ENCODE assay signal across 10 cellular contexts in the genomic region with DNA sequence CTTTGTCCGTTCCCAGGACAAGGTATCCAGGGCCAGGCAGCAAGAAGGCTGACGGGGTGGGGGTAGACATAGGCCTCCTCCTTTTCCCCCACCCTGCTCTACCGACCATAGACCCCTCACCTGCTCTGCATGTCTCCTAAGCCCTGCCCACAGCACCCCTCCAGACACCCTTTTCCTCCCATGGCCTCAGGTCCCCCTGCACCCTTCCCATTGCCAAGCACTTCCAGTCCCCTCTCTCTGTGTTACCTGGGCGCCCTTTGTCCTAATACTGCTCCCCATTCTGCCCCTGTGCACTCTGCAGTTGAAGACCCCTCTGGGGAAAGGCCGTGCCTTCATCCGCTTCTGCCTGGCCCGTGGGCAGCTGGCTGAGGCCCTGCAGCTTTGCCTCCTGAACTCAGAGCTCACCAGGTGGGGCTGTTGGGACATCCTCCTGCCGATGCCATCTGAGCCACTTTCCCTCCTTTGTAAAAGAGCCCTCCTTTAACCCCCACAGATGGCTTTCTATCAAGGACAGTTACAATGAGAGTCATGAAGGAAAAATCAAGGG. TPM values are rescaled to one million over a fixed set of nuclear protein-coding genes. Genes with fewer than 3 reads are reported as not detected.
"Had no signal": no experiment of that assay in that cellular context is flagged by ENCODE, and none has a peak within 500 bp of the region (broad histone marks: within the 10 kb centered on the region; RNA-seq: fewer than 3 reads in every experiment).

No MANE protein-coding gene starts in this region.

- DNase-seq: GM23248, GOT3, H7, HFFc6, KBM-7 had no signal

- H3K36me3 Mint-ChIP-seq: IgD-negative memory B cell had no signal

- H3K4me3 Mint-ChIP-seq: HFFc6 had no signal

- H2AFZ ChIP-seq: GM23248 had no signal

- H3K9ac ChIP-seq: GM23248, KMS-11 had no signal

- H3K27ac Mint-ChIP-seq: HFFc6 had no signal

- H3K4me3 ChIP-seq: GM23248 had no signal

- H3K9me3 Mint-ChIP-seq: HFFc6 had no signal

- ATAC-seq: HCT116 had no signal

- H3K4me2 ChIP-seq: KMS-11 had no signal

- H3K27ac ChIP-seq: GM23248, KMS-11 had no signal

RNA-seq across cellular contexts. Expression of a gene that starts 3.5 kb away (rescaled TPM):
- total RNA-seq: GM23248, H4, H7, HFFc6, HT-29 had no signal
- polyA plus RNA-seq: GM23248 had no signal

RNA-seq across cellular contexts. Expression of a gene that starts 53.3 kb away (rescaled TPM):
- total RNA-seq: GM23248, H4, H7, HFFc6, HT-29 had no signal
- polyA plus RNA-seq: GM23248 had no signal
